1 cellular context compared by ENCODE assay signal in the genomic region with DNA sequence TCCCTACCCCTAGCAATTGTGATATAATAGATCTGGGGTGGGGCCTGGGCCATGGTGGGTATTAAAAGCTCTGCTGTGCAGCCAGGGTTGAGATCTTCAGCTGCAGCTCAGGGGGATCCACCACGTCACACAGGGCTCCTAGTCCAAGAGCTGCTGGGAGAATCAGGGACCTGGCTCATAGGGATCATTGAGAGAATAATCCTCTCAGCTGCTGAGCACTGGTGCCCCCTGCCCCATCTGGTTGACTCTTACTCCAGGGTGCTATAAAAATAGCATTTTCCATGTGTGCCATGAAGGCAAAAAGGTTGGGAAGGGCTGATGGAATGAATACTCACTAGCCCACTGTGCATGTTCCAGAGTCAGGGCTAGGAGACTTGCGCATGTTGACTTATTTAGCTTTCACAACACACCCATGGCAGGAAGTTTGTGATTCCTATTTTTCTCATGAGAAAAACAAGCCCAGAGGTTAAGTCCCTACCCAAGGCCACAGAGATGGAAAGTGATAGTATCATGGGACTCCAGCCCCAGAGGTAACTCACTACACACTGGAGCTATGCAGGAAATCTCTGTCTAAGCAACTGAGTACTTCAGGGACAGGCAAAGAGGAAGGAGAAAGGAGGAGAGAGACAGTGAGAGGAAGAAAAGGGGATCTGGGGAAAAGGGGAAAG.
A peak's percentile ranks its signal among the peaks of the same experiment; 100 is the strongest.
TF ChIP-seq lines count a peak whose summit lies in the region.

No MANE protein-coding gene starts in this region.

TF ChIP-seq in HepG2, 621 proteins besides CTCF, POLR2A, EP300 and RAD21 (continued from another document and continues in another):
- TF ChIP-seq SAP130 (CRISPR knock-in tag; IDR thresholded peaks at IDR 0.05; ENCODE audit: low read depth): peak; percentile 72
- TF ChIP-seq, protein P1, sequence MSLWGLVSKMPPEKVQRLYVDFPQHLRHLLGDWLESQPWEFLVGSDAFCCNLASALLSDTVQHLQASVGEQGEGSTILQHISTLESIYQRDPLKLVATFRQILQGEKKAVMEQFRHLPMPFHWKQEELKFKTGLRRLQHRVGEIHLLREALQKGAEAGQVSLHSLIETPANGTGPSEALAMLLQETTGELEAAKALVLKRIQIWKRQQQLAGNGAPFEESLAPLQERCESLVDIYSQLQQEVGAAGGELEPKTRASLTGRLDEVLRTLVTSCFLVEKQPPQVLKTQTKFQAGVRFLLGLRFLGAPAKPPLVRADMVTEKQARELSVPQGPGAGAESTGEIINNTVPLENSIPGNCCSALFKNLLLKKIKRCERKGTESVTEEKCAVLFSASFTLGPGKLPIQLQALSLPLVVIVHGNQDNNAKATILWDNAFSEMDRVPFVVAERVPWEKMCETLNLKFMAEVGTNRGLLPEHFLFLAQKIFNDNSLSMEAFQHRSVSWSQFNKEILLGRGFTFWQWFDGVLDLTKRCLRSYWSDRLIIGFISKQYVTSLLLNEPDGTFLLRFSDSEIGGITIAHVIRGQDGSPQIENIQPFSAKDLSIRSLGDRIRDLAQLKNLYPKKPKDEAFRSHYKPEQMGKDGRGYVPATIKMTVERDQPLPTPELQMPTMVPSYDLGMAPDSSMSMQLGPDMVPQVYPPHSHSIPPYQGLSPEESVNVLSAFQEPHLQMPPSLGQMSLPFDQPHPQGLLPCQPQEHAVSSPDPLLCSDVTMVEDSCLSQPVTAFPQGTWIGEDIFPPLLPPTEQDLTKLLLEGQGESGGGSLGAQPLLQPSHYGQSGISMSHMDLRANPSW (CRISPR knock-in tag; IDR thresholded peaks at IDR 0.05; ENCODE audit: borderline replicate concordance): no peak
- TF ChIP-seq, protein P2, sequence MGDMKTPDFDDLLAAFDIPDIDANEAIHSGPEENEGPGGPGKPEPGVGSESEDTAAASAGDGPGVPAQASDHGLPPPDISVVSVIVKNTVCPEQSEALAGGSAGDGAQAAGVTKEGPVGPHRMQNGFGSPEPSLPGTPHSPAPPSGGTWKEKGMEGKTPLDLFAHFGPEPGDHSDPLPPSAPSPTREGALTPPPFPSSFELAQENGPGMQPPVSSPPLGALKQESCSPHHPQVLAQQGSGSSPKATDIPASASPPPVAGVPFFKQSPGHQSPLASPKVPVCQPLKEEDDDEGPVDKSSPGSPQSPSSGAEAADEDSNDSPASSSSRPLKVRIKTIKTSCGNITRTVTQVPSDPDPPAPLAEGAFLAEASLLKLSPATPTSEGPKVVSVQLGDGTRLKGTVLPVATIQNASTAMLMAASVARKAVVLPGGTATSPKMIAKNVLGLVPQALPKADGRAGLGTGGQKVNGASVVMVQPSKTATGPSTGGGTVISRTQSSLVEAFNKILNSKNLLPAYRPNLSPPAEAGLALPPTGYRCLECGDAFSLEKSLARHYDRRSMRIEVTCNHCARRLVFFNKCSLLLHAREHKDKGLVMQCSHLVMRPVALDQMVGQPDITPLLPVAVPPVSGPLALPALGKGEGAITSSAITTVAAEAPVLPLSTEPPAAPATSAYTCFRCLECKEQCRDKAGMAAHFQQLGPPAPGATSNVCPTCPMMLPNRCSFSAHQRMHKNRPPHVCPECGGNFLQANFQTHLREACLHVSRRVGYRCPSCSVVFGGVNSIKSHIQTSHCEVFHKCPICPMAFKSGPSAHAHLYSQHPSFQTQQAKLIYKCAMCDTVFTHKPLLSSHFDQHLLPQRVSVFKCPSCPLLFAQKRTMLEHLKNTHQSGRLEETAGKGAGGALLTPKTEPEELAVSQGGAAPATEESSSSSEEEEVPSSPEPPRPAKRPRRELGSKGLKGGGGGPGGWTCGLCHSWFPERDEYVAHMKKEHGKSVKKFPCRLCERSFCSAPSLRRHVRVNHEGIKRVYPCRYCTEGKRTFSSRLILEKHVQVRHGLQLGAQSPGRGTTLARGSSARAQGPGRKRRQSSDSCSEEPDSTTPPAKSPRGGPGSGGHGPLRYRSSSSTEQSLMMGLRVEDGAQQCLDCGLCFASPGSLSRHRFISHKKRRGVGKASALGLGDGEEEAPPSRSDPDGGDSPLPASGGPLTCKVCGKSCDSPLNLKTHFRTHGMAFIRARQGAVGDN (CRISPR knock-in tag; IDR thresholded peaks at IDR 0.05): no peak
- no peak for TF ChIP-seq NKX3-1 (CRISPR knock-in tag; IDR thresholded peaks at IDR 0.05)
- TF ChIP-seq ZNF766 (CRISPR knock-in tag; IDR thresholded peaks at IDR 0.05; ENCODE audit: borderline replicate concordance): 0 out of 2 replicates have a peak, but pooled peaks have one; percentile 25
- no peak for TF ChIP-seq KMT2A (CRISPR knock-in tag; IDR thresholded peaks at IDR 0.05)
- no peak for TF ChIP-seq KDM3A (CRISPR knock-in tag; IDR thresholded peaks at IDR 0.05; ENCODE audit: low read depth)
- TF ChIP-seq, protein P3, sequence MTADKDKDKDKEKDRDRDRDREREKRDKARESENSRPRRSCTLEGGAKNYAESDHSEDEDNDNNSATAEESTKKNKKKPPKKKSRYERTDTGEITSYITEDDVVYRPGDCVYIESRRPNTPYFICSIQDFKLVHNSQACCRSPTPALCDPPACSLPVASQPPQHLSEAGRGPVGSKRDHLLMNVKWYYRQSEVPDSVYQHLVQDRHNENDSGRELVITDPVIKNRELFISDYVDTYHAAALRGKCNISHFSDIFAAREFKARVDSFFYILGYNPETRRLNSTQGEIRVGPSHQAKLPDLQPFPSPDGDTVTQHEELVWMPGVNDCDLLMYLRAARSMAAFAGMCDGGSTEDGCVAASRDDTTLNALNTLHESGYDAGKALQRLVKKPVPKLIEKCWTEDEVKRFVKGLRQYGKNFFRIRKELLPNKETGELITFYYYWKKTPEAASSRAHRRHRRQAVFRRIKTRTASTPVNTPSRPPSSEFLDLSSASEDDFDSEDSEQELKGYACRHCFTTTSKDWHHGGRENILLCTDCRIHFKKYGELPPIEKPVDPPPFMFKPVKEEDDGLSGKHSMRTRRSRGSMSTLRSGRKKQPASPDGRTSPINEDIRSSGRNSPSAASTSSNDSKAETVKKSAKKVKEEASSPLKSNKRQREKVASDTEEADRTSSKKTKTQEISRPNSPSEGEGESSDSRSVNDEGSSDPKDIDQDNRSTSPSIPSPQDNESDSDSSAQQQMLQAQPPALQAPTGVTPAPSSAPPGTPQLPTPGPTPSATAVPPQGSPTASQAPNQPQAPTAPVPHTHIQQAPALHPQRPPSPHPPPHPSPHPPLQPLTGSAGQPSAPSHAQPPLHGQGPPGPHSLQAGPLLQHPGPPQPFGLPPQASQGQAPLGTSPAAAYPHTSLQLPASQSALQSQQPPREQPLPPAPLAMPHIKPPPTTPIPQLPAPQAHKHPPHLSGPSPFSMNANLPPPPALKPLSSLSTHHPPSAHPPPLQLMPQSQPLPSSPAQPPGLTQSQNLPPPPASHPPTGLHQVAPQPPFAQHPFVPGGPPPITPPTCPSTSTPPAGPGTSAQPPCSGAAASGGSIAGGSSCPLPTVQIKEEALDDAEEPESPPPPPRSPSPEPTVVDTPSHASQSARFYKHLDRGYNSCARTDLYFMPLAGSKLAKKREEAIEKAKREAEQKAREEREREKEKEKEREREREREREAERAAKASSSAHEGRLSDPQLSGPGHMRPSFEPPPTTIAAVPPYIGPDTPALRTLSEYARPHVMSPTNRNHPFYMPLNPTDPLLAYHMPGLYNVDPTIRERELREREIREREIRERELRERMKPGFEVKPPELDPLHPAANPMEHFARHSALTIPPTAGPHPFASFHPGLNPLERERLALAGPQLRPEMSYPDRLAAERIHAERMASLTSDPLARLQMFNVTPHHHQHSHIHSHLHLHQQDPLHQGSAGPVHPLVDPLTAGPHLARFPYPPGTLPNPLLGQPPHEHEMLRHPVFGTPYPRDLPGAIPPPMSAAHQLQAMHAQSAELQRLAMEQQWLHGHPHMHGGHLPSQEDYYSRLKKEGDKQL (CRISPR knock-in tag; IDR thresholded peaks at IDR 0.05; ENCODE audit: low read depth): no peak
- TF ChIP-seq, protein P4, sequence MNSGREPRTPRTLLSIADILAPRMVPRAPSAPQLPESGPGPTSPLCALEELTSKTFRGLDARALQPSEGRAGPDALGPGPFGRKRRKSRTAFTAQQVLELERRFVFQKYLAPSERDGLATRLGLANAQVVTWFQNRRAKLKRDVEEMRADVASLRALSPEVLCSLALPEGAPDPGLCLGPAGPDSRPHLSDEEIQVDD (CRISPR knock-in tag; IDR thresholded peaks at IDR 0.05; ENCODE audit: borderline replicate concordance): no peak
- no peak for TF ChIP-seq POLR2G (IDR thresholded peaks at IDR 0.05; ENCODE audit: low read depth, low read length)
- no peak for TF ChIP-seq ZNF343 (CRISPR knock-in tag; IDR thresholded peaks at IDR 0.05)
- TF ChIP-seq, protein P5, sequence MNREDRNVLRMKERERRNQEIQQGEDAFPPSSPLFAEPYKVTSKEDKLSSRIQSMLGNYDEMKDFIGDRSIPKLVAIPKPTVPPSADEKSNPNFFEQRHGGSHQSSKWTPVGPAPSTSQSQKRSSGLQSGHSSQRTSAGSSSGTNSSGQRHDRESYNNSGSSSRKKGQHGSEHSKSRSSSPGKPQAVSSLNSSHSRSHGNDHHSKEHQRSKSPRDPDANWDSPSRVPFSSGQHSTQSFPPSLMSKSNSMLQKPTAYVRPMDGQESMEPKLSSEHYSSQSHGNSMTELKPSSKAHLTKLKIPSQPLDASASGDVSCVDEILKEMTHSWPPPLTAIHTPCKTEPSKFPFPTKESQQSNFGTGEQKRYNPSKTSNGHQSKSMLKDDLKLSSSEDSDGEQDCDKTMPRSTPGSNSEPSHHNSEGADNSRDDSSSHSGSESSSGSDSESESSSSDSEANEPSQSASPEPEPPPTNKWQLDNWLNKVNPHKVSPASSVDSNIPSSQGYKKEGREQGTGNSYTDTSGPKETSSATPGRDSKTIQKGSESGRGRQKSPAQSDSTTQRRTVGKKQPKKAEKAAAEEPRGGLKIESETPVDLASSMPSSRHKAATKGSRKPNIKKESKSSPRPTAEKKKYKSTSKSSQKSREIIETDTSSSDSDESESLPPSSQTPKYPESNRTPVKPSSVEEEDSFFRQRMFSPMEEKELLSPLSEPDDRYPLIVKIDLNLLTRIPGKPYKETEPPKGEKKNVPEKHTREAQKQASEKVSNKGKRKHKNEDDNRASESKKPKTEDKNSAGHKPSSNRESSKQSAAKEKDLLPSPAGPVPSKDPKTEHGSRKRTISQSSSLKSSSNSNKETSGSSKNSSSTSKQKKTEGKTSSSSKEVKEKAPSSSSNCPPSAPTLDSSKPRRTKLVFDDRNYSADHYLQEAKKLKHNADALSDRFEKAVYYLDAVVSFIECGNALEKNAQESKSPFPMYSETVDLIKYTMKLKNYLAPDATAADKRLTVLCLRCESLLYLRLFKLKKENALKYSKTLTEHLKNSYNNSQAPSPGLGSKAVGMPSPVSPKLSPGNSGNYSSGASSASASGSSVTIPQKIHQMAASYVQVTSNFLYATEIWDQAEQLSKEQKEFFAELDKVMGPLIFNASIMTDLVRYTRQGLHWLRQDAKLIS (CRISPR knock-in tag; IDR thresholded peaks at IDR 0.05): no peak
- TF ChIP-seq ZBTB3 (CRISPR knock-in tag; IDR thresholded peaks at IDR 0.05; ENCODE audit: borderline replicate concordance, low read depth): no peak
- TF ChIP-seq NR2F2 (IDR thresholded peaks at IDR 0.05; ENCODE audit: borderline replicate concordance, low read depth): no peak
- no peak for TF ChIP-seq ZNF552 (CRISPR knock-in tag; IDR thresholded peaks at IDR 0.05; ENCODE audit: borderline replicate concordance)
- TF ChIP-seq NONO (IDR thresholded peaks at IDR 0.05): no peak
- no peak for TF ChIP-seq NONO (CRISPR knock-in tag; conservative IDR thresholded peaks at IDR 0.05)
- TF ChIP-seq SIX4 (CRISPR knock-in tag; IDR thresholded peaks at IDR 0.05): no peak
- TF ChIP-seq NCOR1 (IDR thresholded peaks at IDR 0.05; ENCODE audit: borderline replicate concordance, low read length): no peak
- TF ChIP-seq HDAC1 (CRISPR knock-in tag; IDR thresholded peaks at IDR 0.05): no peak
- TF ChIP-seq HMGA1 (CRISPR knock-in tag; conservative IDR thresholded peaks at IDR 0.05): no peak
- TF ChIP-seq MED13 (CRISPR knock-in tag; IDR thresholded peaks at IDR 0.05): no peak
- TF ChIP-seq, protein P6, sequence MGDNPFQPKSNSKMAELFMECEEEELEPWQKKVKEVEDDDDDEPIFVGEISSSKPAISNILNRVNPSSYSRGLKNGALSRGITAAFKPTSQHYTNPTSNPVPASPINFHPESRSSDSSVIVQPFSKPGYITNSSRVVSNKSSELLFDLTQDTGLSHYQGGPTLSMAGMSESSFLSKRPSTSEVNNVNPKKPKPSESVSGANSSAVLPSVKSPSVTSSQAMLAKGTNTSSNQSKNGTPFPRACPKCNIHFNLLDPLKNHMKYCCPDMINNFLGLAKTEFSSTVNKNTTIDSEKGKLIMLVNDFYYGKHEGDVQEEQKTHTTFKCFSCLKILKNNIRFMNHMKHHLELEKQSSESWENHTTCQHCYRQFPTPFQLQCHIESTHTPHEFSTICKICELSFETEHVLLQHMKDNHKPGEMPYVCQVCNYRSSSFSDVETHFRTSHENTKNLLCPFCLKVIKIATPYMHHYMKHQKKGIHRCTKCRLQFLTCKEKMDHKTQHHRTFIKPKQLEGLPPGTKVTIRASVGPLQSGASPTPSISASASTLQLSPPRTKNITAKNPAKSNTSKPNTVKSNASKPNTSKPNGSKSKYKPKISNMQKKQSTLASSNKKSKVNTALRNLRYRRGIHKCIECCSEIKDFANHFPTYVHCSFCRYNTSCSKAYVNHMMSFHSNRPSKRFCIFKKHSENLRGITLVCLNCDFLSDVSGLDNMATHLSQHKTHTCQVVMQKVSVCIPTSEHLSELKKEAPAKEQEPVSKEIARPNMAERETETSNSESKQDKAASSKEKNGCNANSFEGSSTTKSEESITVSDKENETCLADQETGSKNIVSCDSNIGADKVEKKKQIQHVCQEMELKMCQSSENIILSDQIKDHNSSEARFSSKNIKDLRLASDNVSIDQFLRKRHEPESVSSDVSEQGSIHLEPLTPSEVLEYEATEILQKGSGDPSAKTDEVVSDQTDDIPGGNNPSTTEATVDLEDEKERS (CRISPR knock-in tag; IDR thresholded peaks at IDR 0.05): no peak
- no peak for TF ChIP-seq SNRNP70 (IDR thresholded peaks at IDR 0.05; ENCODE audit: low read depth, low read length)
- TF ChIP-seq, protein P7, sequence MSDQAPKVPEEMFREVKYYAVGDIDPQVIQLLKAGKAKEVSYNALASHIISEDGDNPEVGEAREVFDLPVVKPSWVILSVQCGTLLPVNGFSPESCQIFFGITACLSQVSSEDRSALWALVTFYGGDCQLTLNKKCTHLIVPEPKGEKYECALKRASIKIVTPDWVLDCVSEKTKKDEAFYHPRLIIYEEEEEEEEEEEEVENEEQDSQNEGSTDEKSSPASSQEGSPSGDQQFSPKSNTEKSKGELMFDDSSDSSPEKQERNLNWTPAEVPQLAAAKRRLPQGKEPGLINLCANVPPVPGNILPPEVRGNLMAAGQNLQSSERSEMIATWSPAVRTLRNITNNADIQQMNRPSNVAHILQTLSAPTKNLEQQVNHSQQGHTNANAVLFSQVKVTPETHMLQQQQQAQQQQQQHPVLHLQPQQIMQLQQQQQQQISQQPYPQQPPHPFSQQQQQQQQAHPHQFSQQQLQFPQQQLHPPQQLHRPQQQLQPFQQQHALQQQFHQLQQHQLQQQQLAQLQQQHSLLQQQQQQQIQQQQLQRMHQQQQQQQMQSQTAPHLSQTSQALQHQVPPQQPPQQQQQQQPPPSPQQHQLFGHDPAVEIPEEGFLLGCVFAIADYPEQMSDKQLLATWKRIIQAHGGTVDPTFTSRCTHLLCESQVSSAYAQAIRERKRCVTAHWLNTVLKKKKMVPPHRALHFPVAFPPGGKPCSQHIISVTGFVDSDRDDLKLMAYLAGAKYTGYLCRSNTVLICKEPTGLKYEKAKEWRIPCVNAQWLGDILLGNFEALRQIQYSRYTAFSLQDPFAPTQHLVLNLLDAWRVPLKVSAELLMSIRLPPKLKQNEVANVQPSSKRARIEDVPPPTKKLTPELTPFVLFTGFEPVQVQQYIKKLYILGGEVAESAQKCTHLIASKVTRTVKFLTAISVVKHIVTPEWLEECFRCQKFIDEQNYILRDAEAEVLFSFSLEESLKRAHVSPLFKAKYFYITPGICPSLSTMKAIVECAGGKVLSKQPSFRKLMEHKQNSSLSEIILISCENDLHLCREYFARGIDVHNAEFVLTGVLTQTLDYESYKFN (CRISPR knock-in tag; conservative IDR thresholded peaks at IDR 0.05): peak; percentile 87
